Comparison of ENCODE assay signal across 2 cellular contexts in the genomic region with DNA sequence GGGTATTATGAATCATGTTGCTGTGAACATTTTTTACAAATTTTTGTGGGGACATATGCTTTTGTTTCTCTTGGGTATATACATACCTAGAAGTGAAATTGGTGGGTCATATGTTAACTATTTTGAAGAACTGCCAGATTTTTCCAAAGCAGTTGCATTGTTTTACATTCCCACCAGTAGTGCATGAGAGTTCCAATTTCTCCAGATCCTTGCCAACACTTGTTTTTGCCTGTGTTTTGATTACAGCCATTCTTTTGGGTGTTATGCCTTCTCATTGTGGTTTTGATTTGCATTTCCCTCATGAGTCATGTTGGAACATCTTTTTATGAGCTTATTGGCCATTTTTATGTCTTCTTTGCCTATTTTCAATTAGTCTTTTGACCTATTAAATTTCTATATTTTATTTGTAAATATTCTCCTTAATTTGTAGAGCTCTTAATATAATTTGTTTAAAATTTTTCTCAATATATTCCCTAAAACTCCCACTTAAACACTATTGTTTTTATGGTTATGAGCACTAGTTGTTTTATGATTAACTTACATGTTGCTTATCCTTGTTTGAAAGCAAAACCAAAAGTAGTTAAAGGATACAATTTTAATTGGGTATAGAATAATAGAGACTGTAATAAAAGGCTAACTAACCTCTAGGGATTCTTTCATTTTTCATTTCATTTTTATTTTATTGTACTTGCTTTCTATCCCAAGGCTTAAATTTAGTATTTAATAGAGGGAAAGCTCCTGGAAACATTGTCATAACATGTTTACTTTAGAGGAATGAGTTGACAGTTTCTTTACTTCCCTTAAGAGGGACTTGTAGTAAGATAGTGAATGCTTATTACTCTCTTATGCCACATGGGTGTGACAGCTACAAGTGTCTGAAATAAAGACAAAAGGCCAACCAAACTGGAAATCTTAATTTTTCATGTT.
TF ChIP-seq lines count a peak whose summit lies in the region.

No MANE protein-coding gene starts in this region.

TF ChIP-seq in WTC11, 78 proteins besides CTCF, POLR2A, EP300 and RAD21:
- TF ChIP-seq, protein P1, sequence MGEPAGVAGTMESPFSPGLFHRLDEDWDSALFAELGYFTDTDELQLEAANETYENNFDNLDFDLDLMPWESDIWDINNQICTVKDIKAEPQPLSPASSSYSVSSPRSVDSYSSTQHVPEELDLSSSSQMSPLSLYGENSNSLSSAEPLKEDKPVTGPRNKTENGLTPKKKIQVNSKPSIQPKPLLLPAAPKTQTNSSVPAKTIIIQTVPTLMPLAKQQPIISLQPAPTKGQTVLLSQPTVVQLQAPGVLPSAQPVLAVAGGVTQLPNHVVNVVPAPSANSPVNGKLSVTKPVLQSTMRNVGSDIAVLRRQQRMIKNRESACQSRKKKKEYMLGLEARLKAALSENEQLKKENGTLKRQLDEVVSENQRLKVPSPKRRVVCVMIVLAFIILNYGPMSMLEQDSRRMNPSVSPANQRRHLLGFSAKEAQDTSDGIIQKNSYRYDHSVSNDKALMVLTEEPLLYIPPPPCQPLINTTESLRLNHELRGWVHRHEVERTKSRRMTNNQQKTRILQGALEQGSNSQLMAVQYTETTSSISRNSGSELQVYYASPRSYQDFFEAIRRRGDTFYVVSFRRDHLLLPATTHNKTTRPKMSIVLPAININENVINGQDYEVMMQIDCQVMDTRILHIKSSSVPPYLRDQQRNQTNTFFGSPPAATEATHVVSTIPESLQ (CRISPR knock-in tag; IDR thresholded peaks at IDR 0.05), result no peak
- TF ChIP-seq, protein P2, sequence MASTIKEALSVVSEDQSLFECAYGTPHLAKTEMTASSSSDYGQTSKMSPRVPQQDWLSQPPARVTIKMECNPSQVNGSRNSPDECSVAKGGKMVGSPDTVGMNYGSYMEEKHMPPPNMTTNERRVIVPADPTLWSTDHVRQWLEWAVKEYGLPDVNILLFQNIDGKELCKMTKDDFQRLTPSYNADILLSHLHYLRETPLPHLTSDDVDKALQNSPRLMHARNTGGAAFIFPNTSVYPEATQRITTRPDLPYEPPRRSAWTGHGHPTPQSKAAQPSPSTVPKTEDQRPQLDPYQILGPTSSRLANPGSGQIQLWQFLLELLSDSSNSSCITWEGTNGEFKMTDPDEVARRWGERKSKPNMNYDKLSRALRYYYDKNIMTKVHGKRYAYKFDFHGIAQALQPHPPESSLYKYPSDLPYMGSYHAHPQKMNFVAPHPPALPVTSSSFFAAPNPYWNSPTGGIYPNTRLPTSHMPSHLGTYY (CRISPR knock-in tag; IDR thresholded peaks at IDR 0.05), result no peak
- no peak for TF ChIP-seq FOXP1 (CRISPR knock-in tag; IDR thresholded peaks at IDR 0.05; ENCODE audit: borderline replicate concordance)
- TF ChIP-seq RORB (CRISPR knock-in tag; IDR thresholded peaks at IDR 0.05), result no peak
- no peak for TF ChIP-seq NR3C1 (CRISPR knock-in tag; conservative IDR thresholded peaks at IDR 0.05; ENCODE audit: low read depth)
- TF ChIP-seq TCF7 (CRISPR knock-in tag; IDR thresholded peaks at IDR 0.05; ENCODE audit: low read depth), result no peak
- TF ChIP-seq ZNF138 (CRISPR knock-in tag; conservative IDR thresholded peaks at IDR 0.05), result no peak
- no peak for TF ChIP-seq NFYB (CRISPR knock-in tag; conservative IDR thresholded peaks at IDR 0.05; ENCODE audit: low read depth)
- TF ChIP-seq SMAD3 (CRISPR knock-in tag; IDR thresholded peaks at IDR 0.05; ENCODE audit: borderline replicate concordance), result no peak
- TF ChIP-seq OVOL2 (CRISPR knock-in tag; IDR thresholded peaks at IDR 0.05; ENCODE audit: borderline replicate concordance), result no peak
- TF ChIP-seq TP53 (CRISPR knock-in tag; IDR thresholded peaks at IDR 0.05), result no peak
- TF ChIP-seq TEAD1 (CRISPR knock-in tag; IDR thresholded peaks at IDR 0.05), result no peak
- TF ChIP-seq KAT7 (CRISPR knock-in tag; IDR thresholded peaks at IDR 0.05; ENCODE audit: borderline replicate concordance), result no peak
- TF ChIP-seq HMGA2 (CRISPR knock-in tag; IDR thresholded peaks at IDR 0.05), result no peak
- TF ChIP-seq, protein P3, sequence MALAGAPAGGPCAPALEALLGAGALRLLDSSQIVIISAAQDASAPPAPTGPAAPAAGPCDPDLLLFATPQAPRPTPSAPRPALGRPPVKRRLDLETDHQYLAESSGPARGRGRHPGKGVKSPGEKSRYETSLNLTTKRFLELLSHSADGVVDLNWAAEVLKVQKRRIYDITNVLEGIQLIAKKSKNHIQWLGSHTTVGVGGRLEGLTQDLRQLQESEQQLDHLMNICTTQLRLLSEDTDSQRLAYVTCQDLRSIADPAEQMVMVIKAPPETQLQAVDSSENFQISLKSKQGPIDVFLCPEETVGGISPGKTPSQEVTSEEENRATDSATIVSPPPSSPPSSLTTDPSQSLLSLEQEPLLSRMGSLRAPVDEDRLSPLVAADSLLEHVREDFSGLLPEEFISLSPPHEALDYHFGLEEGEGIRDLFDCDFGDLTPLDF (CRISPR knock-in tag; IDR thresholded peaks at IDR 0.05), result no peak
- no peak for TF ChIP-seq ZNF232 (CRISPR knock-in tag; IDR thresholded peaks at IDR 0.05)
- no peak for TF ChIP-seq ZNF263 (CRISPR knock-in tag; IDR thresholded peaks at IDR 0.05; ENCODE audit: low read depth)
- no peak for TF ChIP-seq ZNF423 (CRISPR knock-in tag; IDR thresholded peaks at IDR 0.05)
- TF ChIP-seq, protein P4, sequence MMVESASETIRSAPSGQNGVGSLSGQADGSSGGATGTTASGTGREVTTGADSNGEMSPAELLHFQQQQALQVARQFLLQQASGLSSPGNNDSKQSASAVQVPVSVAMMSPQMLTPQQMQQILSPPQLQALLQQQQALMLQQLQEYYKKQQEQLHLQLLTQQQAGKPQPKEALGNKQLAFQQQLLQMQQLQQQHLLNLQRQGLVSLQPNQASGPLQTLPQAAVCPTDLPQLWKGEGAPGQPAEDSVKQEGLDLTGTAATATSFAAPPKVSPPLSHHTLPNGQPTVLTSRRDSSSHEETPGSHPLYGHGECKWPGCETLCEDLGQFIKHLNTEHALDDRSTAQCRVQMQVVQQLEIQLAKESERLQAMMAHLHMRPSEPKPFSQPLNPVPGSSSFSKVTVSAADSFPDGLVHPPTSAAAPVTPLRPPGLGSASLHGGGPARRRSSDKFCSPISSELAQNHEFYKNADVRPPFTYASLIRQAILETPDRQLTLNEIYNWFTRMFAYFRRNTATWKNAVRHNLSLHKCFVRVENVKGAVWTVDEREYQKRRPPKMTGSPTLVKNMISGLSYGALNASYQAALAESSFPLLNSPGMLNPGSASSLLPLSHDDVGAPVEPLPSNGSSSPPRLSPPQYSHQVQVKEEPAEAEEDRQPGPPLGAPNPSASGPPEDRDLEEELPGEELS (CRISPR knock-in tag; IDR thresholded peaks at IDR 0.05), result no peak
TF ChIP-seq in WTC11: peak in this region for 0.

TF ChIP-seq in GM23338, 12 proteins besides CTCF, POLR2A, EP300 and RAD21:
- TF ChIP-seq, protein P5, sequence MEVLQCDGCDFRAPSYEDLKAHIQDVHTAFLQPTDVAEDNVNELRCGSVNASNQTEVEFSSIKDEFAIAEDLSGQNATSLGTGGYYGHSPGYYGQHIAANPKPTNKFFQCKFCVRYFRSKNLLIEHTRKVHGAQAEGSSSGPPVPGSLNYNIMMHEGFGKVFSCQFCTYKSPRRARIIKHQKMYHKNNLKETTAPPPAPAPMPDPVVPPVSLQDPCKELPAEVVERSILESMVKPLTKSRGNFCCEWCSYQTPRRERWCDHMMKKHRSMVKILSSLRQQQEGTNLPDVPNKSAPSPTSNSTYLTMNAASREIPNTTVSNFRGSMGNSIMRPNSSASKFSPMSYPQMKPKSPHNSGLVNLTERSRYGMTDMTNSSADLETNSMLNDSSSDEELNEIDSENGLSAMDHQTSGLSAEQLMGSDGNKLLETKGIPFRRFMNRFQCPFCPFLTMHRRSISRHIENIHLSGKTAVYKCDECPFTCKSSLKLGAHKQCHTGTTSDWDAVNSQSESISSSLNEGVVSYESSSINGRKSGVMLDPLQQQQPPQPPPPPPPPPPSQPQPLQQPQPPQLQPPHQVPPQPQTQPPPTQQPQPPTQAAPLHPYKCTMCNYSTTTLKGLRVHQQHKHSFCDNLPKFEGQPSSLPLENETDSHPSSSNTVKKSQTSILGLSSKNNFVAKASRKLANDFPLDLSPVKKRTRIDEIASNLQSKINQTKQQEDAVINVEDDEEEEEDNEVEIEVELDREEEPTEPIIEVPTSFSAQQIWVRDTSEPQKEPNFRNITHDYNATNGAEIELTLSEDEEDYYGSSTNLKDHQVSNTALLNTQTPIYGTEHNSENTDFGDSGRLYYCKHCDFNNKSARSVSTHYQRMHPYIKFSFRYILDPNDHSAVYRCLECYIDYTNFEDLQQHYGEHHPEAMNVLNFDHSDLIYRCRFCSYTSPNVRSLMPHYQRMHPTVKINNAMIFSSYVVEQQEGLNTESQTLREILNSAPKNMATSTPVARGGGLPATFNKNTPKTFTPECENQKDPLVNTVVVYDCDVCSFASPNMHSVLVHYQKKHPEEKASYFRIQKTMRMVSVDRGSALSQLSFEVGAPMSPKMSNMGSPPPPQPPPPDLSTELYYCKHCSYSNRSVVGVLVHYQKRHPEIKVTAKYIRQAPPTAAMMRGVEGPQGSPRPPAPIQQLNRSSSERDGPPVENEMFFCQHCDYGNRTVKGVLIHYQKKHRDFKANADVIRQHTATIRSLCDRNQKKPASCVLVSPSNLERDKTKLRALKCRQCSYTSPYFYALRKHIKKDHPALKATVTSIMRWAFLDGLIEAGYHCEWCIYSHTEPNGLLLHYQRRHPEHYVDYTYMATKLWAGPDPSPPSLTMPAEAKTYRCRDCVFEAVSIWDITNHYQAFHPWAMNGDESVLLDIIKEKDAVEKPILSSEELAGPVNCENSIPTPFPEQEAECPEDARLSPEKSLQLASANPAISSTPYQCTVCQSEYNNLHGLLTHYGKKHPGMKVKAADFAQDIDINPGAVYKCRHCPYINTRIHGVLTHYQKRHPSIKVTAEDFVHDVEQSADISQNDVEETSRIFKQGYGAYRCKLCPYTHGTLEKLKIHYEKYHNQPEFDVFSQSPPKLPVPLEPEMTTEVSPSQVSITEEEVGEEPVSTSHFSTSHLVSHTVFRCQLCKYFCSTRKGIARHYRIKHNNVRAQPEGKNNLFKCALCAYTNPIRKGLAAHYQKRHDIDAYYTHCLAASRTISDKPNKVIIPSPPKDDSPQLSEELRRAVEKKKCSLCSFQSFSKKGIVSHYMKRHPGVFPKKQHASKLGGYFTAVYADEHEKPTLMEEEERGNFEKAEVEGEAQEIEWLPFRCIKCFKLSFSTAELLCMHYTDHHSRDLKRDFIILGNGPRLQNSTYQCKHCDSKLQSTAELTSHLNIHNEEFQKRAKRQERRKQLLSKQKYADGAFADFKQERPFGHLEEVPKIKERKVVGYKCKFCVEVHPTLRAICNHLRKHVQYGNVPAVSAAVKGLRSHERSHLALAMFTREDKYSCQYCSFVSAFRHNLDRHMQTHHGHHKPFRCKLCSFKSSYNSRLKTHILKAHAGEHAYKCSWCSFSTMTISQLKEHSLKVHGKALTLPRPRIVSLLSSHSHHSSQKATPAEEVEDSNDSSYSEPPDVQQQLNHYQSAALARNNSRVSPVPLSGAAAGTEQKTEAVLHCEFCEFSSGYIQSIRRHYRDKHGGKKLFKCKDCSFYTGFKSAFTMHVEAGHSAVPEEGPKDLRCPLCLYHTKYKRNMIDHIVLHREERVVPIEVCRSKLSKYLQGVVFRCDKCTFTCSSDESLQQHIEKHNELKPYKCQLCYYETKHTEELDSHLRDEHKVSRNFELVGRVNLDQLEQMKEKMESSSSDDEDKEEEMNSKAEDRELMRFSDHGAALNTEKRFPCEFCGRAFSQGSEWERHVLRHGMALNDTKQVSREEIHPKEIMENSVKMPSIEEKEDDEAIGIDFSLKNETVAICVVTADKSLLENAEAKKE (CRISPR knock-in tag; IDR thresholded peaks at IDR 0.05), result no peak
- TF ChIP-seq NANOG (IDR thresholded peaks at IDR 0.05; ENCODE audit: borderline replicate concordance), result no peak
- TF ChIP-seq ZNF331 (CRISPR knock-in tag; IDR thresholded peaks at IDR 0.05; ENCODE audit: low read depth), result no peak
- TF ChIP-seq, protein P6, sequence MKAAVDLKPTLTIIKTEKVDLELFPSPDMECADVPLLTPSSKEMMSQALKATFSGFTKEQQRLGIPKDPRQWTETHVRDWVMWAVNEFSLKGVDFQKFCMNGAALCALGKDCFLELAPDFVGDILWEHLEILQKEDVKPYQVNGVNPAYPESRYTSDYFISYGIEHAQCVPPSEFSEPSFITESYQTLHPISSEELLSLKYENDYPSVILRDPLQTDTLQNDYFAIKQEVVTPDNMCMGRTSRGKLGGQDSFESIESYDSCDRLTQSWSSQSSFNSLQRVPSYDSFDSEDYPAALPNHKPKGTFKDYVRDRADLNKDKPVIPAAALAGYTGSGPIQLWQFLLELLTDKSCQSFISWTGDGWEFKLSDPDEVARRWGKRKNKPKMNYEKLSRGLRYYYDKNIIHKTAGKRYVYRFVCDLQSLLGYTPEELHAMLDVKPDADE (IDR thresholded peaks at IDR 0.05), result no peak
- no peak for TF ChIP-seq CREB1 (CRISPR knock-in tag; IDR thresholded peaks at IDR 0.05; ENCODE audit: low read depth)
- TF ChIP-seq, protein P7, sequence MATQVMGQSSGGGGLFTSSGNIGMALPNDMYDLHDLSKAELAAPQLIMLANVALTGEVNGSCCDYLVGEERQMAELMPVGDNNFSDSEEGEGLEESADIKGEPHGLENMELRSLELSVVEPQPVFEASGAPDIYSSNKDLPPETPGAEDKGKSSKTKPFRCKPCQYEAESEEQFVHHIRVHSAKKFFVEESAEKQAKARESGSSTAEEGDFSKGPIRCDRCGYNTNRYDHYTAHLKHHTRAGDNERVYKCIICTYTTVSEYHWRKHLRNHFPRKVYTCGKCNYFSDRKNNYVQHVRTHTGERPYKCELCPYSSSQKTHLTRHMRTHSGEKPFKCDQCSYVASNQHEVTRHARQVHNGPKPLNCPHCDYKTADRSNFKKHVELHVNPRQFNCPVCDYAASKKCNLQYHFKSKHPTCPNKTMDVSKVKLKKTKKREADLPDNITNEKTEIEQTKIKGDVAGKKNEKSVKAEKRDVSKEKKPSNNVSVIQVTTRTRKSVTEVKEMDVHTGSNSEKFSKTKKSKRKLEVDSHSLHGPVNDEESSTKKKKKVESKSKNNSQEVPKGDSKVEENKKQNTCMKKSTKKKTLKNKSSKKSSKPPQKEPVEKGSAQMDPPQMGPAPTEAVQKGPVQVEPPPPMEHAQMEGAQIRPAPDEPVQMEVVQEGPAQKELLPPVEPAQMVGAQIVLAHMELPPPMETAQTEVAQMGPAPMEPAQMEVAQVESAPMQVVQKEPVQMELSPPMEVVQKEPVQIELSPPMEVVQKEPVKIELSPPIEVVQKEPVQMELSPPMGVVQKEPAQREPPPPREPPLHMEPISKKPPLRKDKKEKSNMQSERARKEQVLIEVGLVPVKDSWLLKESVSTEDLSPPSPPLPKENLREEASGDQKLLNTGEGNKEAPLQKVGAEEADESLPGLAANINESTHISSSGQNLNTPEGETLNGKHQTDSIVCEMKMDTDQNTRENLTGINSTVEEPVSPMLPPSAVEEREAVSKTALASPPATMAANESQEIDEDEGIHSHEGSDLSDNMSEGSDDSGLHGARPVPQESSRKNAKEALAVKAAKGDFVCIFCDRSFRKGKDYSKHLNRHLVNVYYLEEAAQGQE (IDR thresholded peaks at IDR 0.05; ENCODE audit: unreplicated experiment), result no peak
- TF ChIP-seq ZNF114 (CRISPR knock-in tag; IDR thresholded peaks at IDR 0.05), result no peak
- no peak for TF ChIP-seq EZH2 (IDR thresholded peaks at IDR 0.05; ENCODE audit: low read depth, unreplicated experiment)
- TF ChIP-seq POLR2AphosphoS5 (IDR thresholded peaks at IDR 0.05; ENCODE audit: low read depth), result no peak
- no peak for TF ChIP-seq JUNB (IDR thresholded peaks at IDR 0.05; ENCODE audit: unreplicated experiment)
- TF ChIP-seq STAT1 (IDR thresholded peaks at IDR 0.05; ENCODE audit: unreplicated experiment), result no peak
- no peak for TF ChIP-seq EZH2phosphoT487 (IDR thresholded peaks at IDR 0.05; ENCODE audit: unreplicated experiment)
